ENCODE assay signal across 16 cellular contexts in the genomic region with DNA sequence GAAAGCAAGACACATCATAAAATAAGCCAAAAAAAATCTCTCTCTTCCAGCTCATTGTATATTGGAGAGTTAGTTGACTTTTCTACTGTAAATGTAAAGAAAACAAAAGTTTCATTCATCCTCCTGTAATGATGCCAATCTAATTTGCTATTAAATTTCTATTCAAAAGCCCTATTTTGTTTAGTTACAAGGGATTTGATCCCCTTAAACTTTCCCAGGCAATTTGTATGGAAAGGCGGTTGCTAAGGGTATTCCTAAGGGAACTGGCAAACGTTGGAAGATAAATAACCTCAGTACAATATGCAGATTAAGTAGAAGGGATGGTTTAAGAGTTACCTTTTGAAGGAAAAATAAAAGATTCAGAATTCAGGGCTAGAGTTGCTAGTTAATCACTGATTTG.
DNase-seq lines count a peak whose midpoint lies in the region; ATAC-seq and TF ChIP-seq lines count a peak whose summit lies in the region.
"Had no signal": no experiment of that assay in that cellular context is flagged by ENCODE, and none has a peak within 500 bp of the region (broad histone marks: within the 10 kb centered on the region; RNA-seq: fewer than 3 reads in every experiment).

No MANE protein-coding gene starts in this region.

- peak overlapping the region; percentile 83; the same call in 1 of the 2 replicates for H2BK20ac ChIP-seq in IMR-90 (ENCODE audit: low read depth, low read length)

- in situ Hi-C loops in IMR-90 (cut with MboI; ENCODE audit: low sequenced_read_pairs): no loop called here

- intact Hi-C loops in IMR-90 (cut with micrococcal nuclease): no loop called here

- H3K36me3 ChIP-seq in IMR-90 (ENCODE audit: control insufficient read depth, insufficient read depth, low read length) (no peaks in the 10 kb centered on the region), Karpas-422 (ENCODE audit: insufficient read depth, low read length) (no peaks in the 10 kb centered on the region)
- H3K36me3 ChIP-seq: BLaER1 had no signal

- H3K9ac ChIP-seq in IMR-90 (ENCODE audit: low read depth, low read length) (no peak overlapping the region), Karpas-422 (ENCODE audit: low read length) (no peak overlapping the region)
- H3K9ac ChIP-seq: BLaER1 had no signal

- no peak for TF ChIP-seq RAD21 in IMR-90 (IDR thresholded peaks at IDR 0.05; ENCODE audit: low read length)

- no peaks in the 10 kb centered on the region for H3K9me1 ChIP-seq in IMR-90 (ENCODE audit: insufficient read depth, low read length)

- no peaks in the 10 kb centered on the region for H4K20me1 ChIP-seq in IMR-90 (ENCODE audit: insufficient read depth, low read length)
- H4K20me1 ChIP-seq in Karpas-422 (ENCODE audit: insufficient read depth, low read depth, low read length): no peaks in the 10 kb centered on the region
- H4K20me1 ChIP-seq: BLaER1 had no signal

- CTCF ChIA-PET in IMR-90 (lab: Yijun Ruan, JAX): no interaction called here

- H3K79me1 ChIP-seq in IMR-90 (ENCODE audit: low read depth in 1 of 2, low read length in 2 of 2): no peaks in the 10 kb centered on the region

- H3K4me3 ChIP-seq in IMR-90 (ENCODE audit: insufficient read depth, low read depth, low read length) (no peak overlapping the region), Karpas-422 (ENCODE audit: low read length) (no peak overlapping the region)
- H3K4me3 ChIP-seq: BLaER1, GM12878, GM23338 had no signal

- dilution Hi-C loops in IMR-90 (cut with HindIII; ENCODE audit: low sequenced_read_pairs, unreplicated experiment): no loop called here

- H3K79me2 ChIP-seq in Karpas-422 (ENCODE audit: low read length): no peaks in the 10 kb centered on the region

- peak overlapping the region; percentile 86; the same call in 1 of the 3 replicates for H2BK15ac ChIP-seq in IMR-90 (ENCODE audit: low read depth, low read length)

- no peak overlapping the region for H2AFZ ChIP-seq in IMR-90 (replicated peaks; ENCODE audit: low read length, poor library complexity)
- no peak overlapping the region for H2AFZ ChIP-seq in Karpas-422 (ENCODE audit: low read length)
- H2AFZ ChIP-seq: GM23338 had no signal

- TF ChIP-seq CTCF in IMR-90 (conservative IDR thresholded peaks at IDR 0.05; ENCODE audit: low read depth, low read length): no peak
- no peak for TF ChIP-seq CTCF in nephron progenitor cell (IDR thresholded peaks at IDR 0.05)

- H3K27ac ChIP-seq in IMR-90 (ENCODE audit: insufficient read depth, low read length): no peak overlapping the region
- no peak overlapping the region for H3K27ac ChIP-seq in Karpas-422 (ENCODE audit: low read length)
- H3K27ac ChIP-seq: BLaER1 had no signal

- H3K9me3 Mint-ChIP-seq in nephron progenitor cell: no peaks in the 10 kb centered on the region
- H3K9me3 Mint-ChIP-seq: CD8-positive, alpha-beta memory T cell; GM23338; IgD-negative memory B cell had no signal

- no peak overlapping the region for H3K4ac ChIP-seq in IMR-90 (ENCODE audit: low read depth, low read length)

- H3K14ac ChIP-seq in IMR-90 (replicated peaks; ENCODE audit: low read depth, low read length): no peak overlapping the region

- ATAC-seq in IMR-90 (ENCODE audit: low read depth): no peak
- ATAC-seq: GM12878, GM23338 had no signal

- H4K8ac ChIP-seq in IMR-90 (ENCODE audit: low read depth in 2 of 2, low read length in 2 of 2): no peak overlapping the region

- H3K9me2 ChIP-seq in Karpas-422 (replicated peaks; ENCODE audit: insufficient read depth, low read length): no peaks in the 10 kb centered on the region

- no peak overlapping the region for H2BK5ac ChIP-seq in IMR-90 (ENCODE audit: low read depth, low read length, poor library complexity, severe bottlenecking)

- POLR2A ChIA-PET in IMR-90 (lab: Charles Lee; ENCODE audit: unreplicated experiment): no interaction called here

- no peak overlapping the region; the same call in 1 of the 2 replicates for H4K5ac ChIP-seq in IMR-90 (ENCODE audit: low read depth, low read length)

- H3K27ac Mint-ChIP-seq in nephron progenitor cell: peak overlapping the region; percentile 77
- H3K27ac Mint-ChIP-seq: CD8-positive, alpha-beta memory T cell; GM23338; IgD-negative memory B cell had no signal

- no TSS peak for BruUV-seq in IMR-90 (replicated peaks; lab: Mats Ljungman, UMichigan)

- H2AK9ac ChIP-seq in IMR-90 (replicated peaks; ENCODE audit: low read depth, low read length, poor library complexity): no peak overlapping the region

- H3K27me3 ChIP-seq in IMR-90 (ENCODE audit: control insufficient read depth, insufficient read depth, low read length): no peaks in the 10 kb centered on the region
- H3K27me3 ChIP-seq in Karpas-422 (ENCODE audit: low read length): no peaks in the 10 kb centered on the region
- H3K27me3 ChIP-seq: BLaER1 had no signal

- no peak overlapping the region for H3K56ac ChIP-seq in IMR-90 (ENCODE audit: extremely low read depth, insufficient read depth, low read length)

- no peak overlapping the region for H3K4me3 Mint-ChIP-seq in nephron progenitor cell
- H3K4me3 Mint-ChIP-seq: CD8-positive, alpha-beta memory T cell; GM23338 had no signal

- no peaks in the 10 kb centered on the region for H3K36me3 Mint-ChIP-seq in nephron progenitor cell (ENCODE audit: low read depth)

- H3K27me3 Mint-ChIP-seq in nephron progenitor cell (ENCODE audit: low read depth, poor library complexity): no peaks in the 10 kb centered on the region
- H3K27me3 Mint-ChIP-seq: CD8-positive, alpha-beta memory T cell; IgD-negative memory B cell had no signal

- no peaks in the 10 kb centered on the region for H3K4me1 Mint-ChIP-seq in nephron progenitor cell

- no peaks in the 10 kb centered on the region for H3K9me3 ChIP-seq in IMR-90 (ENCODE audit: control insufficient read depth, insufficient read depth, low read length)
- no peaks in the 10 kb centered on the region for H3K9me3 ChIP-seq in Karpas-422 (ENCODE audit: low read length)
- H3K9me3 ChIP-seq: BLaER1 had no signal

- peak overlapping the region; percentile 17; the same call in 1 of the 2 replicates for H3K23ac ChIP-seq in IMR-90 (ENCODE audit: low read depth, low read length)

- H2AK5ac ChIP-seq in IMR-90 (ENCODE audit: low read depth, low read length): no peak overlapping the region

- peak overlapping the region; percentile 59; the same call in 1 of the 2 replicates for H3K18ac ChIP-seq in IMR-90 (ENCODE audit: low read depth, low read length)

- no peak overlapping the region; the same call in 1 of the 2 replicates for H4K91ac ChIP-seq in IMR-90 (ENCODE audit: insufficient read depth, low read depth, low read length)

- peaks cover 2% of the 10 kb centered on the region; the same call in 1 of the 2 replicates for H3K4me1 ChIP-seq in IMR-90 (ENCODE audit: control insufficient read depth, insufficient read depth, low read length)
- H3K4me1 ChIP-seq in Karpas-422 (ENCODE audit: low read length): no peaks in the 10 kb centered on the region
- H3K4me1 ChIP-seq: BLaER1 had no signal

- H2BK120ac ChIP-seq in IMR-90 (ENCODE audit: low read depth, low read length): peak overlapping the region; percentile 90; the same call in 1 of the 2 replicates

- peak; percentile 83 for DNase-seq in COLO829 (ENCODE audit: low spot score)
- no peak for DNase-seq in IMR-90
- peak; percentile 6 for DNase-seq in NCI-H69 (lab: John Stamatoyannopoulos, UW)
- DNase-seq in nephron progenitor cell: no peak
- no peak for DNase-seq in activated T-cell treated with anti-CD3 and anti-CD28 coated beads, Interleukin-2, amount 50 U/mL, for 48 hours
- no peak for DNase-seq in NCI-H1092 (lab: John Stamatoyannopoulos, UW)
- no peak for DNase-seq in Karpas-422
- DNase-seq: 8988T; AML-193; CD8-positive, alpha-beta memory T cell; DMS79; H7 had no signal

- no CpG with 5 or more reads among the region's 2 CpGs for WGBS in IMR-90 (ENCODE audit: extremely low coverage in 2 of 2, insufficient read length in 1 of 2), 2 experiments

- H3K4me2 ChIP-seq in IMR-90 (ENCODE audit: low read depth, low read length) (no peak overlapping the region), Karpas-422 (ENCODE audit: low read depth, low read length, poor library complexity, severe bottlenecking) (no peak overlapping the region)
- H3K4me2 ChIP-seq: GM23338 had no signal

- no peak for TF ChIP-seq POLR2A in IMR-90 (IDR thresholded peaks at IDR 0.05; ENCODE audit: low read depth, low read length)

TF ChIP-seq in IMR-90, 13 proteins besides CTCF, POLR2A, EP300 and RAD21:
- TF ChIP-seq NFE2L2 (IDR thresholded peaks at IDR 0.05; ENCODE audit: low read depth, low read length) (no peak), CHD1 (IDR thresholded peaks at IDR 0.05; ENCODE audit: low read depth, low read length) (no peak), MAFK (IDR thresholded peaks at IDR 0.05; ENCODE audit: low read depth, low read length) (no peak), FOS (IDR thresholded peaks at IDR 0.05; ENCODE audit: low read depth, low read length) (no peak), BHLHE40 (IDR thresholded peaks at IDR 0.05; ENCODE audit: low read depth, low read length) (no peak), CEBPB (IDR thresholded peaks at IDR 0.05; ENCODE audit: low read depth, low read length) (no peak), RCOR1 (IDR thresholded peaks at IDR 0.05; ENCODE audit: insufficient replicate concordance, low read length) (no peak), MAZ (IDR thresholded peaks at IDR 0.05; ENCODE audit: borderline replicate concordance, low read depth, low read length) (no peak), MXI1 (IDR thresholded peaks at IDR 0.05; ENCODE audit: borderline replicate concordance, low read depth, low read length) (no peak), RFX5 (IDR thresholded peaks at IDR 0.05; ENCODE audit: low read depth, low read length) (no peak), SMC3 (IDR thresholded peaks at IDR 0.05; ENCODE audit: low read depth, low read length) (no peak)
- TF ChIP-seq, protein P1, sequence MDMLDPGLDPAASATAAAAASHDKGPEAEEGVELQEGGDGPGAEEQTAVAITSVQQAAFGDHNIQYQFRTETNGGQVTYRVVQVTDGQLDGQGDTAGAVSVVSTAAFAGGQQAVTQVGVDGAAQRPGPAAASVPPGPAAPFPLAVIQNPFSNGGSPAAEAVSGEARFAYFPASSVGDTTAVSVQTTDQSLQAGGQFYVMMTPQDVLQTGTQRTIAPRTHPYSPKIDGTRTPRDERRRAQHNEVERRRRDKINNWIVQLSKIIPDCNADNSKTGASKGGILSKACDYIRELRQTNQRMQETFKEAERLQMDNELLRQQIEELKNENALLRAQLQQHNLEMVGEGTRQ (IDR thresholded peaks at IDR 0.05; ENCODE audit: low read depth, low read length): no peak
- TF ChIP-seq, protein P2, sequence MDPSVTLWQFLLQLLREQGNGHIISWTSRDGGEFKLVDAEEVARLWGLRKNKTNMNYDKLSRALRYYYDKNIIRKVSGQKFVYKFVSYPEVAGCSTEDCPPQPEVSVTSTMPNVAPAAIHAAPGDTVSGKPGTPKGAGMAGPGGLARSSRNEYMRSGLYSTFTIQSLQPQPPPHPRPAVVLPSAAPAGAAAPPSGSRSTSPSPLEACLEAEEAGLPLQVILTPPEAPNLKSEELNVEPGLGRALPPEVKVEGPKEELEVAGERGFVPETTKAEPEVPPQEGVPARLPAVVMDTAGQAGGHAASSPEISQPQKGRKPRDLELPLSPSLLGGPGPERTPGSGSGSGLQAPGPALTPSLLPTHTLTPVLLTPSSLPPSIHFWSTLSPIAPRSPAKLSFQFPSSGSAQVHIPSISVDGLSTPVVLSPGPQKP (IDR thresholded peaks at IDR 0.05; ENCODE audit: borderline replicate concordance, low read depth, low read length): no peak
TF ChIP-seq in IMR-90: peak in this region for 0.

Comparison
In these comparisons a context has a peak if more than half of its experiments do, and no peak if none do; other contexts are left out.
1. DNase-seq: peak in COLO829 (single experiment) and NCI-H69 (single experiment); none in IMR-90 (single experiment), nephron progenitor cell (single experiment), activated T-cell treated with anti-CD3 and anti-CD28 coated beads, Interleukin-2, amount 50 U/mL, for 48 hours (0 of 2), NCI-H1092 (single experiment) and Karpas-422 (single experiment).